Comparison of ENCODE assay signal across 9 cellular contexts in the genomic region with DNA sequence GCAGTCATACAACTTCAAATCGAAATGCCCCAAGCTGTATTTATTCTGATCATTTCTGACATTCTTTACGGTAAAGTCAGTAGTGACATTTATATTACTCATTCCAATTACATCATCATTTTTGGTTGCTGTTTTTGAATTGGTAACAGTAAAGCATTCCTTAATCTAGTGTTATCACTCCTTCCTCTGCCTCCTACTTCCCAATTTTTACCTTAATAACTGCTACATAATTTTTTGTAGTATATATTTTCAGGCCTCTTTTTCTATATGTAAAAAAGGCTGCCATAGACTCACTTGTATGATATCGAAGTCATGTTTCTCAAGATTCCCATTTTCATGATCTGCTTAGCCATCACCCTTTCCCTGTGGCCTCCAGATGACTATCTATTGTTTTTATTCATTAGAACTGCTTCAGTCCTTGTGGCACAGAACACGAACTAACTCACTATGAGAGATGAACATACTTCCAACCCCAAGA.
DNase-seq lines count a peak whose midpoint lies in the region; ATAC-seq and TF ChIP-seq lines count a peak whose summit lies in the region.
"Had no signal": no experiment of that assay in that cellular context is flagged by ENCODE, and none has a peak within 500 bp of the region (broad histone marks: within the 10 kb centered on the region; RNA-seq: fewer than 3 reads in every experiment).

No MANE protein-coding gene starts in this region.

- H3K9me3 ChIP-seq in skeletal muscle tissue (ENCODE audit: control insufficient read depth in 3 of 3, low read length in 3 of 3): no peaks in the 10 kb centered on the region

- H3K27me3 ChIP-seq in skeletal muscle tissue (ENCODE audit: control insufficient read depth in 3 of 3, insufficient read depth in 3 of 3, low read length in 3 of 3): peaks cover 0 to 6% (median 2%) of the 10 kb centered on the region in 3 donors

- H3K4me1 ChIP-seq in skeletal muscle tissue (ENCODE audit: control insufficient read depth in 3 of 3, insufficient read depth in 3 of 3, low read length in 3 of 3): peaks cover 7 to 31% (median 10%) of the 10 kb centered on the region in 3 donors

- H3K36me3 ChIP-seq in skeletal muscle tissue (ENCODE audit: control insufficient read depth in 3 of 3, insufficient read depth in 3 of 3, low read length in 3 of 3): peaks cover 2 to 10% (median 10%) of the 10 kb centered on the region in 3 donors

- H3K9ac ChIP-seq in skeletal muscle tissue (ENCODE audit: low read depth in 1 of 3, low read length in 3 of 3): peak overlapping the region in 1 of 3 donors; percentile 18

- H3K4me3 ChIP-seq in epithelial cell of proximal tubule (ENCODE audit: low read depth, low read length) (no peak overlapping the region), skeletal muscle tissue (ENCODE audit: low read length in 3 of 3) (peak overlapping the region in 1 of 3 donors; percentile 3)

- H3K27ac ChIP-seq in skeletal muscle tissue (ENCODE audit: low read depth, low read length): peak overlapping the region; percentile 20

- ATAC-seq in GM19395 (IDR thresholded peaks at IDR 0.05; ENCODE audit: unreplicated experiment): no peak

- peak; percentile 95 for DNase-seq in ELR (ENCODE audit: low read depth)
- peak; percentile 96 for DNase-seq in RKO (ENCODE audit: low spot score)
- DNase-seq in epithelial cell of proximal tubule (ENCODE audit: low read depth): peak; percentile 45
- no peak for DNase-seq in effector CD8-positive, alpha-beta T cell (lab: John Stamatoyannopoulos, UW)
- DNase-seq in NCI-H526 (lab: John Stamatoyannopoulos, UW): no peak
- no peak for DNase-seq in GDM1 (lab: John Stamatoyannopoulos, UW)
- DNase-seq: stimulated activated CD8-positive, alpha-beta memory T cell treated with anti-CD3 and anti-CD28 coated beads, Interleukin-4, amount 100 ng/mL, for 48 hours had no signal

- TF ChIP-seq CTCF in epithelial cell of proximal tubule (conservative IDR thresholded peaks at IDR 0.05; ENCODE audit: low read depth, low read length): no peak

Comparison
In these comparisons a context has a peak if more than half of its experiments do, and no peak if none do; other contexts are left out.
1. DNase-seq: peak in ELR (single experiment), RKO (single experiment) and epithelial cell of proximal tubule (single experiment); none in effector CD8-positive, alpha-beta T cell (single experiment), NCI-H526 (0 of 2) and GDM1 (single experiment).